Comparison of ENCODE assay signal across 12 cellular contexts in the genomic region with DNA sequence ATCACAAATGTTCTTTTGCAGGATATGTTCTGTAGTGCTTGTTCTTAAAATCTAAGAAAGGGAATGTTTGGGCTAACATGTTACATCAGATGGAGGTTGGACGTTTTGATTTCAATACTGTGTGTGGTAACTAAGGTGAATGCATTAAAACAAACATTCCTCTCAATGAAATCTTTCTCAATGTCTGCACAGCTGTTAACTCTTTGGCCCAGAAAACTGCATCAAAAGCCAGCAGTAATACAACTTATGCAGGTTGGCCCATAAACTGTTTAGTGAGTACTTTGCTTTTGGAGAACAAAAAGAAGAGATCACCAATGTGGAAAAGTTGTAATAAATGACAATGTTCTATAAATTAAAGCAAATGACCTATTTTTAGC.
A peak's percentile ranks its signal among the peaks of the same experiment; 100 is the strongest.
DNase-seq lines count a peak whose midpoint lies in the region; ATAC-seq, FAIRE-seq and TF ChIP-seq lines count a peak whose summit lies in the region.
"Had no signal": no experiment of that assay in that cellular context is flagged by ENCODE, and none has a peak within 500 bp of the region (broad histone marks: within the 10 kb centered on the region; RNA-seq: fewer than 3 reads in every experiment).

No MANE protein-coding gene starts in this region.

- H3K4me3 ChIP-seq in ACC112 (ENCODE audit: low read depth, low read length) (no peak overlapping the region), brain microvascular endothelial cell (ENCODE audit: low read depth, low read length) (no peak overlapping the region)
- H3K4me3 ChIP-seq in effector memory CD4-positive, alpha-beta T cell (ENCODE audit: insufficient read depth, low read depth, low read length, poor library complexity, severe bottlenecking), result no peak overlapping the region
- H3K4me3 ChIP-seq: SK-N-MC had no signal

- H3K27me3 ChIP-seq in ACC112 (ENCODE audit: insufficient read depth, low read length) (no peaks in the 10 kb centered on the region), brain microvascular endothelial cell (replicated peaks) (no peaks in the 10 kb centered on the region)
- H3K27me3 ChIP-seq in effector memory CD4-positive, alpha-beta T cell (replicated peaks; ENCODE audit: control insufficient read depth, insufficient read depth, low read length, poor library complexity, severe bottlenecking), result no peaks in the 10 kb centered on the region

- H3K36me3 ChIP-seq in ACC112 (ENCODE audit: insufficient read depth, low read length) (peaks cover 26% of the 10 kb centered on the region), brain microvascular endothelial cell (replicated peaks) (peaks cover 3% of the 10 kb centered on the region)
- no peaks in the 10 kb centered on the region for H3K36me3 ChIP-seq in effector memory CD4-positive, alpha-beta T cell (ENCODE audit: control insufficient read depth, insufficient read depth, low read length)

- in situ Hi-C loops in brain microvascular endothelial cell (cut with HindIII; ENCODE audit: low pct_ligation_motif_present, low sequenced_read_pairs), result no loop called here

- peak; percentile 41 for FAIRE-seq in islet of Langerhans (lab: Jason Lieb, UNC)

- H3K9me3 ChIP-seq in effector memory CD4-positive, alpha-beta T cell (ENCODE audit: control insufficient read depth, low read length), result no peaks in the 10 kb centered on the region

- no peak for TF ChIP-seq CTCF in brain microvascular endothelial cell (IDR thresholded peaks at IDR 0.05; ENCODE audit: low read depth, low read length, missing control alignments)

- no peak for ATAC-seq in HG03097 (IDR thresholded peaks at IDR 0.05; ENCODE audit: low FRiP score, unreplicated experiment)
- ATAC-seq: activated CD4-positive, alpha-beta T cell treated with anti-CD3 and anti-CD28 coated beads for 36 hours had no signal

- H3K27ac ChIP-seq in ACC112 (ENCODE audit: low read depth, low read length), result peak overlapping the region; percentile 97
- H3K27ac ChIP-seq in brain microvascular endothelial cell, result peak overlapping the region; percentile 91
- H3K27ac ChIP-seq in effector memory CD4-positive, alpha-beta T cell (ENCODE audit: insufficient read depth, low read length, poor library complexity, severe bottlenecking), result no peak overlapping the region
- H3K27ac ChIP-seq: SK-N-MC had no signal

- H3K79me2 ChIP-seq in ACC112 (ENCODE audit: control insufficient read depth, insufficient read depth, low read length, unreplicated experiment), result peaks cover 77% of the 10 kb centered on the region

- H2AFZ ChIP-seq in ACC112 (ENCODE audit: low read length, unreplicated experiment), result no peak overlapping the region

- DNase-seq in NCI-H1092 (lab: John Stamatoyannopoulos, UW), result peak; percentile 9
- peak; percentile 39 for DNase-seq in brain microvascular endothelial cell
- no peak for DNase-seq in NCI-H1694 (lab: John Stamatoyannopoulos, UW)
- DNase-seq in stimulated activated CD4-positive, alpha-beta T cell treated with anti-CD3 and anti-CD28 coated beads, Interleukin-15, amount 100 ng/mL, for 24 hours, result no peak
- DNase-seq in effector memory CD4-positive, alpha-beta T cell, result no peak
- DNase-seq: activated CD4-positive, alpha-beta T cell treated with anti-CD3 and anti-CD28 coated beads for 36 hours; GDM1; nephron progenitor cell had no signal

- H3K4me1 ChIP-seq in ACC112 (ENCODE audit: control insufficient read depth, insufficient read depth, low read length, unreplicated experiment), result peaks cover 64% of the 10 kb centered on the region
- H3K4me1 ChIP-seq in effector memory CD4-positive, alpha-beta T cell (ENCODE audit: control insufficient read depth, insufficient read depth, low read length, poor library complexity, severe bottlenecking), result no peaks in the 10 kb centered on the region

Comparison
In these comparisons a context has a peak if more than half of its experiments do, and no peak if none do; other contexts are left out.
1. DNase-seq: peak in NCI-H1092 (single experiment) and brain microvascular endothelial cell (single experiment); none in NCI-H1694 (single experiment), stimulated activated CD4-positive, alpha-beta T cell treated with anti-CD3 and anti-CD28 coated beads, Interleukin-15, amount 100 ng/mL, for 24 hours (single experiment) and effector memory CD4-positive, alpha-beta T cell (0 of 3).